In the genomic region with DNA sequence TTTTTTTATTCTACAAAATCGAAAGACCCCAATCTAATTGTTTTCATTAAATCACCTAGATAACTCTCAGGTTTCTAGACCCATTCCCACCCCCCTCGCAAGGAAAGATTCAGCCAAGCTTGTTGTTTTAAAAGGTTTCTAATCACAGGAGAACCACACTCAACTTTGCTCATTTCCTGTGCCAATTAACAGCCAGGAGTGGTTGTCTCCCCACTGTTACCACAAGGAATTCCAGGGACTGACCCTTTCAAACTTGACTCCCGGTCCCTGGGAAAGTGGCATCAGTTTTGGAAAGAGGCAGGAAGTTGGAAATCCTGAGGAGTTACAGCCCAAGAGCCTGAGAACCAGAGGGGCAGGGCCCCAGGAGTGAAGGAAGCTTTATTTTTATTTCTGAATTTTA, we compare ENCODE assay signal across 10 cellular contexts.
DNase-seq lines count a peak whose midpoint lies in the region; ATAC-seq, FAIRE-seq and TF ChIP-seq lines count a peak whose summit lies in the region.
"Had no signal": no experiment of that assay in that cellular context is flagged by ENCODE, and none has a peak within 500 bp of the region (broad histone marks: within the 10 kb centered on the region; RNA-seq: fewer than 3 reads in every experiment).

No MANE protein-coding gene starts in this region.

- no peaks in the 10 kb centered on the region for H3K9me3 ChIP-seq in GM12878 (replicated peaks; ENCODE audit: control insufficient read depth, insufficient read depth, low read length)

- peaks cover 15% of the 10 kb centered on the region for H3K4me1 ChIP-seq in GM12878 (ENCODE audit: control insufficient read depth, insufficient read depth, low read length)

- intact Hi-C loops in GM12878 (cut with micrococcal nuclease; ENCODE audit: unreplicated experiment) = no loop called here

- H4K20me1 ChIP-seq in GM12878 (ENCODE audit: control insufficient read depth, insufficient read depth) = no peaks in the 10 kb centered on the region

- no peak overlapping the region for H3K9ac ChIP-seq in GM12878 (ENCODE audit: control insufficient read depth, insufficient read depth, low read length)

- TF ChIP-seq RAD21 in GM12878 (IDR thresholded peaks at IDR 0.05; ENCODE audit: insufficient read depth, low read depth, low read length) = no peak

- POLR2A ChIA-PET in GM12878 (lab: Charles Lee) = interaction anchor here (0.6 to 0.8 kb wide), 2 partner anchors 26 to 31 kb away, joined by 3 read pairs; no protein-coding TSS in a partner anchor

- ATAC-seq in GM12878 (peak; percentile 30), GM19455 (IDR thresholded peaks at IDR 0.05; ENCODE audit: unreplicated experiment) (no peak)
- ATAC-seq: stimulated activated naive B cell treated with anti-CD40 and anti-IgM and Interleukin-4, amounts not matched to agents 10 μg/mL and 1 μg/mL and 100 μg/mL, for 72 hours had no signal

- peak overlapping the region; percentile 40; the same call in 1 of the 2 replicates for H3K4me2 ChIP-seq in GM12878 (ENCODE audit: control insufficient read depth, insufficient read depth)

- RAD21 ChIA-PET in GM12878 (lab: Charles Lee; ENCODE audit: unreplicated experiment) = interaction anchor here (0.6 to 2.8 kb wide), 6 partner anchors 13 to 146 kb away, joined by 3 to 13 read pairs (median 3); no protein-coding TSS in a partner anchor

- peak overlapping the region; percentile 32; the same call in 1 of the 2 replicates for H3K27ac ChIP-seq in GM12878 (ENCODE audit: control insufficient read depth, insufficient read depth)

- BruUV-seq in GM12878 (replicated peaks; lab: Mats Ljungman, UMichigan) = no TSS peak

- H3K36me3 ChIP-seq in GM12878 (ENCODE audit: control insufficient read depth in 2 of 2, insufficient read depth in 2 of 2, low read length in 1 of 2) (no peaks in the 10 kb centered on the region), kidney epithelial cell (ENCODE audit: control insufficient read depth, insufficient read depth, low read length) (no peaks in the 10 kb centered on the region)

- FAIRE-seq in GM12878 (lab: Jason Lieb, UNC) = no peak

- CTCF ChIA-PET in GM12878 (lab: Yijun Ruan, JAX) = interaction anchor here (0.7 to 1.4 kb wide), 4 partner anchors 30 to 682 kb away, joined by 3 to 5 read pairs (median 4); no protein-coding TSS in a partner anchor

- H2AFZ ChIP-seq in GM12878 (ENCODE audit: control insufficient read depth, low read depth, low read length) = no peak overlapping the region

- no peak for TF ChIP-seq EP300 in GM12878 (IDR thresholded peaks at IDR 0.05; ENCODE audit: borderline replicate concordance in 1 of 2, control insufficient read depth in 1 of 2, low read depth in 2 of 2, low read length in 2 of 2)

- in situ Hi-C loops in GM12878 (cut with MboI) = no loop called here

- TF ChIP-seq CTCF in GM12878 (IDR thresholded peaks at IDR 0.05 in 2 of 3, conservative IDR thresholded peaks at IDR 0.05 in 1 of 3; ENCODE audit: control insufficient read depth in 2 of 3, extremely low read depth in 1 of 3, insufficient read depth in 1 of 3, low read depth in 3 of 3, low read length in 3 of 3) (no peak), kidney epithelial cell (IDR thresholded peaks at IDR 0.05; ENCODE audit: insufficient read depth, low read length, poor library complexity, severe bottlenecking) (no peak)

- DNase-seq in A172 (ENCODE audit: low spot score) = peak; percentile 96
- peak; percentile 95 for DNase-seq in HT1080 (ENCODE audit: low read depth)
- no peak for DNase-seq in GM12878 (ENCODE audit: low read depth, low spot score)
- peak; percentile 86 for DNase-seq in kidney epithelial cell (ENCODE audit: low read depth)
- no peak for DNase-seq in activated CD8-positive, alpha-beta memory T cell treated with anti-CD3 and anti-CD28 coated beads, Interleukin-2, amount 50 U/mL, for 48 hours
- no peak for DNase-seq in activated CD4-positive, alpha-beta T cell treated with anti-CD3 and anti-CD28 coated beads, Interleukin-2, amount 50 U/mL, for 48 hours
- DNase-seq in stimulated activated naive CD4-positive, alpha-beta T cell (lab: John Stamatoyannopoulos, UW) = no peak
- DNase-seq: amygdala; stimulated activated naive B cell treated with anti-CD40 and anti-IgM and Interleukin-4, amounts not matched to agents 10 μg/mL and 1 μg/mL and 100 μg/mL, for 72 hours had no signal

- 10% methylated on average over 3 of the region's 3 CpGs for WGBS in GM12878 (ENCODE audit: insufficient coverage, insufficient replicate concordance, low lambda C conversion rate, missing lambda C conversion rate)

- SMC1A ChIA-PET in GM12878 (lab: Charles Lee; ENCODE audit: uncharacterized antibody, unreplicated experiment) = interaction anchor here (1.2 to 2.4 kb wide), 10 partner anchors 12 to 128 kb away, joined by 3 to 12 read pairs (median 5); no protein-coding TSS in a partner anchor

- no peaks in the 10 kb centered on the region for H3K27me3 ChIP-seq in GM12878 (replicated peaks in 1 of 2; ENCODE audit: control insufficient read depth in 2 of 2, insufficient read depth in 2 of 2, low read length in 1 of 2)
- H3K27me3 ChIP-seq in kidney epithelial cell (ENCODE audit: control insufficient read depth, insufficient read depth, low read length) = no peaks in the 10 kb centered on the region

- H3K79me2 ChIP-seq in GM12878 (ENCODE audit: control insufficient read depth, insufficient read depth, low read length) = no peaks in the 10 kb centered on the region

- H3K4me3 ChIP-seq in GM12878 (no peak overlapping the region), kidney epithelial cell (ENCODE audit: low read depth, low read length) (no peak overlapping the region)

- TF ChIP-seq POLR2A in GM12878 (IDR thresholded peaks at IDR 0.05; ENCODE audit: low read depth, low read length) = no peak

TF ChIP-seq in GM12878, 131 proteins besides CTCF, POLR2A, EP300 and RAD21:
- TF ChIP-seq IKZF1 (conservative IDR thresholded peaks at IDR 0.05) = peak; percentile 62; the same call in 1 of the 2 replicates
- no peak for TF ChIP-seq HDAC6 (IDR thresholded peaks at IDR 0.05; ENCODE audit: unreplicated experiment)
- no peak for TF ChIP-seq KDM1A (IDR thresholded peaks at IDR 0.05; ENCODE audit: borderline replicate concordance)
- TF ChIP-seq BCL11A (IDR thresholded peaks at IDR 0.05; ENCODE audit: low read depth, low read length) = no peak
- peak; percentile 44 to 81; a peak in 3 of 4 replicates for TF ChIP-seq IKZF2 (IDR thresholded peaks at IDR 0.05)
- no peak for TF ChIP-seq POU2F2 (IDR thresholded peaks at IDR 0.05; ENCODE audit: borderline replicate concordance, low read depth, low read length)
- 0 out of 2 replicates have a peak, but pooled peaks have one; percentile 57 for TF ChIP-seq MTA2 (IDR thresholded peaks at IDR 0.05; ENCODE audit: low read depth)
TF ChIP-seq in GM12878: peak in this region for 3.

Comparison
In these comparisons a context has a peak if more than half of its experiments do, and no peak if none do; other contexts are left out.
1. DNase-seq: peak in A172 (single experiment), HT1080 (single experiment) and kidney epithelial cell (single experiment); none in GM12878 (single experiment), activated CD8-positive, alpha-beta memory T cell treated with anti-CD3 and anti-CD28 coated beads, Interleukin-2, amount 50 U/mL, for 48 hours (single experiment), activated CD4-positive, alpha-beta T cell treated with anti-CD3 and anti-CD28 coated beads, Interleukin-2, amount 50 U/mL, for 48 hours (0 of 2) and stimulated activated naive CD4-positive, alpha-beta T cell (0 of 6).